In genomic region chr5:96807099-96807654, GRCh38 we compare ENCODE assay signal across 8 cellular contexts. TPM values are rescaled to one million over a fixed set of nuclear protein-coding genes. Genes with fewer than 3 reads are reported as not detected.
DNase-seq lines count a peak whose midpoint lies in the region; ATAC-seq and TF ChIP-seq lines count a peak whose summit lies in the region.

No MANE protein-coding gene starts in this region.

- intact Hi-C loops in cardiac septum (cut with DNase I) = loop anchor here (2.0 to 5.0 kb wide), 2 partner anchors 65 to 128 kb away; no protein-coding TSS in a partner anchor

- H3K79me2 ChIP-seq in osteoblast (ENCODE audit: insufficient read depth, low read length) = peaks cover 11% of the 10 kb centered on the region

- H3K9me3 ChIP-seq in osteoblast (ENCODE audit: low read depth, low read length) = no peaks in the 10 kb centered on the region

- H3K27me3 ChIP-seq in osteoblast (ENCODE audit: insufficient read depth, low read length) = no peaks in the 10 kb centered on the region

- H3K27ac ChIP-seq in osteoblast (ENCODE audit: low read depth, low read length) = peak overlapping the region; percentile 87

- peak overlapping the region; percentile 95 for H3K4me2 ChIP-seq in osteoblast (ENCODE audit: insufficient read depth, low read length)

- ATAC-seq in GM19468 (IDR thresholded peaks at IDR 0.05; ENCODE audit: extremely low read depth, unreplicated experiment) (peak; percentile 6), HG03565 (IDR thresholded peaks at IDR 0.05; ENCODE audit: unreplicated experiment) (peak; percentile 15)

- H3K4me1 ChIP-seq in osteoblast (ENCODE audit: insufficient read depth, low read length) = peaks cover 6% of the 10 kb centered on the region

- no peaks in the 10 kb centered on the region for H3K36me3 ChIP-seq in osteoblast (ENCODE audit: insufficient read depth, low read length)

- no peak for TF ChIP-seq CTCF in osteoblast (IDR thresholded peaks at IDR 0.05; ENCODE audit: extremely low read depth, low read depth, low read length)

- H2AFZ ChIP-seq in osteoblast (ENCODE audit: low read length) = peak overlapping the region; percentile 96

- H3K4me3 ChIP-seq in osteoblast (ENCODE audit: insufficient read depth, low read length) = peak overlapping the region; percentile 87

- H4K20me1 ChIP-seq in osteoblast (ENCODE audit: insufficient read depth, low read length) = no peaks in the 10 kb centered on the region

- peak; percentile 85 for DNase-seq in Daoy (ENCODE audit: low read depth)
- peak; percentile 87 for DNase-seq in OCI-M1 (lab: John Stamatoyannopoulos, UW)
- DNase-seq in amniotic epithelial cell (ENCODE audit: low read depth) = peak; percentile 44
- DNase-seq in cardiac septum (ENCODE audit: low spot score) = peak; percentile 92
- peak; percentile 95 for DNase-seq in osteoblast (ENCODE audit: insufficient read length, low spot score, missing footprints)
- no peak for DNase-seq in activated effector memory CD4-positive, alpha-beta T cell treated with Interleukin-2 at 50 U/mL for 16 hours

RNA-seq across cellular contexts. Expression of gene ERAP1, which starts 0.6 kb away (rescaled TPM):
- 23.4 and 25.2 TPM in 2 replicates for total RNA-seq in Daoy (2014; rRNA removed; shearing (Covaris generic))
- total RNA-seq in cardiac septum (33.6 TPM), osteoblast (44.2 and 48.0 TPM in 2 replicates)
